ENCODE assay signal across 1 cellular context in genomic region chr12:120115692-120116442, GRCh38.
TF ChIP-seq lines count a peak whose summit lies in the region.

No MANE protein-coding gene starts in this region.

TF ChIP-seq in K562, 482 proteins besides CTCF, POLR2A, EP300 and RAD21 (continued from another document and continues in another):
- TF ChIP-seq POLR3A (IDR thresholded peaks at IDR 0.05; ENCODE audit: borderline replicate concordance, extremely low read depth, insufficient read depth, insufficient read length): no peak
- TF ChIP-seq ZNF280A (IDR thresholded peaks at IDR 0.05; ENCODE audit: low read depth, partially characterized antibody): no peak
- TF ChIP-seq ZNF431 (CRISPR knock-in tag; IDR thresholded peaks at IDR 0.05): no peak
- TF ChIP-seq SMARCA5 (IDR thresholded peaks at IDR 0.05): peak; percentile 76; the same call in 1 of the 2 replicates
- peak; percentile 42 for TF ChIP-seq RBM25 (IDR thresholded peaks at IDR 0.05; ENCODE audit: low read depth, low read length, severe bottlenecking)
- no peak for TF ChIP-seq ZNF384 (IDR thresholded peaks at IDR 0.05; ENCODE audit: low read depth, low read length)
- TF ChIP-seq ZBED1 (IDR thresholded peaks at IDR 0.05): no peak
- TF ChIP-seq ADNP (tag; IDR thresholded peaks at IDR 0.05): peak; percentile 73
- TF ChIP-seq KDM2B (CRISPR knock-in tag; IDR thresholded peaks at IDR 0.05): 0 out of 2 replicates have a peak, but pooled peaks have one; percentile 40
- TF ChIP-seq SIN3B (IDR thresholded peaks at IDR 0.05; ENCODE audit: low read depth): no peak
- TF ChIP-seq SPI1 (IDR thresholded peaks at IDR 0.05; ENCODE audit: borderline replicate concordance, low read depth, low read length): no peak
- TF ChIP-seq SMARCC2 (IDR thresholded peaks at IDR 0.05; ENCODE audit: low read depth): no peak
- no peak for TF ChIP-seq ETS1 (conservative IDR thresholded peaks at IDR 0.05; ENCODE audit: control insufficient read depth, low read depth, low read length)
- no peak for TF ChIP-seq DEAF1 (CRISPR knock-in tag; IDR thresholded peaks at IDR 0.05)
- TF ChIP-seq HES1 (IDR thresholded peaks at IDR 0.05; ENCODE audit: low read depth): no peak
- TF ChIP-seq MBD2 (IDR thresholded peaks at IDR 0.05; ENCODE audit: borderline replicate concordance, low read depth): no peak
- TF ChIP-seq TEAD4 (IDR thresholded peaks at IDR 0.05; ENCODE audit: low read length): 0 out of 2 replicates have a peak, but pooled peaks have one; percentile 25
- no peak for TF ChIP-seq TEAD4 (CRISPR knock-in tag; IDR thresholded peaks at IDR 0.05; ENCODE audit: borderline replicate concordance)
- TF ChIP-seq CREM (IDR thresholded peaks at IDR 0.05; ENCODE audit: low read depth): 0 out of 2 replicates have a peak, but pooled peaks have one; percentile 22
- peak; percentile 82 for TF ChIP-seq BHLHE40 (IDR thresholded peaks at IDR 0.05; ENCODE audit: low read length)
- TF ChIP-seq MAX (CRISPR knock-in tag; IDR thresholded peaks at IDR 0.05): peak; percentile 67
- TF ChIP-seq PTBP1 (IDR thresholded peaks at IDR 0.05; ENCODE audit: low read depth, low read length): 0 out of 2 replicates have a peak, but pooled peaks have one; percentile 31
- TF ChIP-seq E2F6 (IDR thresholded peaks at IDR 0.05; ENCODE audit: borderline replicate concordance in 1 of 2, extremely low read depth in 1 of 2, insufficient read depth in 1 of 2, insufficient read length in 1 of 2, low read depth in 1 of 2, low read length in 1 of 2, poor library complexity in 1 of 2, severe bottlenecking in 1 of 2): peak; percentile 35 to 51
- TF ChIP-seq HDAC2 (IDR thresholded peaks at IDR 0.05): peak; percentile 52; the same call in 1 of the 2 replicates
- 0 out of 2 replicates have a peak, but pooled peaks have one; percentile 29 for TF ChIP-seq NR2C2 (CRISPR knock-in tag; IDR thresholded peaks at IDR 0.05)
- TF ChIP-seq NR2C2 (tag; IDR thresholded peaks at IDR 0.05): no peak
- peak in 1 of 2 experiments; percentile 55; a peak in 1 of 4 replicates for TF ChIP-seq SIN3A (IDR thresholded peaks at IDR 0.05; ENCODE audit: borderline replicate concordance in 2 of 2, control insufficient read depth in 1 of 2, low read depth in 2 of 2, low read length in 2 of 2)
- 0 out of 4 replicates have a peak, but pooled peaks of 1 of the 2 experiments have one; percentile 29 for TF ChIP-seq MAZ (CRISPR knock-in tag; conservative IDR thresholded peaks at IDR 0.05 in 1 of 2, IDR thresholded peaks at IDR 0.05 in 1 of 2)
- TF ChIP-seq CBX1 (IDR thresholded peaks at IDR 0.05; ENCODE audit: low read depth): 0 out of 2 replicates have a peak, but pooled peaks have one; percentile 22
- TF ChIP-seq E2F5 (CRISPR knock-in tag; IDR thresholded peaks at IDR 0.05): no peak
- TF ChIP-seq HMGXB4 (CRISPR knock-in tag; IDR thresholded peaks at IDR 0.05): no peak
- peak; percentile 64; the same call in 1 of the 2 replicates for TF ChIP-seq ARID4B (CRISPR knock-in tag; IDR thresholded peaks at IDR 0.05)
- TF ChIP-seq ZBTB40 (IDR thresholded peaks at IDR 0.05): peak; percentile 49; the same call in 1 of the 2 replicates
- TF ChIP-seq ZBTB40 (CRISPR knock-in tag; IDR thresholded peaks at IDR 0.05): no peak
